Comparison of ENCODE assay signal across 7 cellular contexts in the genomic region with DNA sequence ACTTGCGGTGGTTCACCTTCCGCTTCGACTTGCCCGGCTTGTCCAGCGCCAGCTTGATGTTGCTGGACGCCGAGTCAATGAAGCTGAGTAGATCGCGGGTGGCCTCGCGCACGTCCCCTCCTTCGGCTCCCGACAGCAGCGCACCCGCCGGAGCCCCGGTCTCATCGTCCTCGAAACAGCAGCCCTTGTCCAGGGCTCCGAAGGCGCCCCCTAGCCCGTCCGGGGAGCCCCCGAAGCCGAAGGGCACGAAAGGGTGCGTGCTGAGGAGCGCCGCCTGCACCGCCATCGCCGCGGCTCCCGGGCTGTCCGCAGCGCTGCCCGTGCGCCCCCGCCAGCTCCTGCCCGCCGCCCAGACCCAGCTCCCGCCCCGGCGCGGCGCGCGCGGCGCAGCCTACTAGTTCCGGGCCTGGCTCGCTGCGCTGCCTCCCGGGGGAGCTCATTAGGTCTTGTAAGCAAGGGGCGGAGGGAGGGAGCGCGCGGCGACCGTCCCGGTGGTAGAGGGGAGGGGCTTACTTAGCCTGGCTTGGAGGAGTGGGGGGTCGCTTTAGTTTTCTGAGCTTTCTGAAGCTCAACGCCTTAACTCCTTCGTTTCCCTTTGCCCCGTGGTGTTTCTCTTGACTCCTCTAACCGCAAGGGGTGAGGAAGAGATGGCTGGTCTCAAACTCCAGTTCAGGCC. TPM values are rescaled to one million over a fixed set of nuclear protein-coding genes. Genes with fewer than 3 reads are reported as not detected.
DNase-seq lines count a peak whose midpoint lies in the region; ATAC-seq and TF ChIP-seq lines count a peak whose summit lies in the region.

A gene with protein sequence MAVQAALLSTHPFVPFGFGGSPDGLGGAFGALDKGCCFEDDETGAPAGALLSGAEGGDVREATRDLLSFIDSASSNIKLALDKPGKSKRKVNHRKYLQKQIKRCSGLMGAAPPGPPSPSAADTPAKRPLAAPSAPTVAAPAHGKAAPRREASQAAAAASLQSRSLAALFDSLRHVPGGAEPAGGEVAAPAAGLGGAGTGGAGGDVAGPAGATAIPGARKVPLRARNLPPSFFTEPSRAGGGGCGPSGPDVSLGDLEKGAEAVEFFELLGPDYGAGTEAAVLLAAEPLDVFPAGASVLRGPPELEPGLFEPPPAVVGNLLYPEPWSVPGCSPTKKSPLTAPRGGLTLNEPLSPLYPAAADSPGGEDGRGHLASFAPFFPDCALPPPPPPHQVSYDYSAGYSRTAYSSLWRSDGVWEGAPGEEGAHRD (minus strand): TSS at position 421 of the 676 bp plus-strand sequence. CDS start 135 bp downstream, at position 286.

- in situ Hi-C loops in GM13976 (cut with MboI; ENCODE audit: low sequenced_read_pairs, unreplicated experiment) = no loop called here

- ATAC-seq in naive thymus-derived CD8-positive, alpha-beta T cell = peak; percentile 81 to 86

- H3K9me3 Mint-ChIP-seq in activated T-cell treated with anti-CD3 and anti-CD28 coated beads, Interleukin-2, amount 50 U/mL, for 24 hours = no peaks in the 10 kb centered on the region
- H3K9me3 Mint-ChIP-seq in naive thymus-derived CD8-positive, alpha-beta T cell = peaks cover 0 to 2% (median 0%) of the 10 kb centered on the region in 9 donors

- POLR2A ChIA-PET in naive thymus-derived CD8-positive, alpha-beta T cell (lab: Charles Lee) = interaction anchor here (1.1 kb wide), 1 partner anchor 17 kb away, joined by 3 read pairs; no protein-coding TSS in a partner anchor

- peaks cover 69% of the 10 kb centered on the region for H3K27me3 Mint-ChIP-seq in activated T-cell treated with anti-CD3 and anti-CD28 coated beads, Interleukin-2, amount 50 U/mL, for 24 hours
- peaks cover 21 to 63% (median 40%) of the 10 kb centered on the region in 5 donors for H3K27me3 Mint-ChIP-seq in naive thymus-derived CD8-positive, alpha-beta T cell

- TF ChIP-seq CTCF in GM13976 (IDR thresholded peaks at IDR 0.05; ENCODE audit: borderline replicate concordance, control extremely low read depth, extremely low read depth, insufficient read depth, missing control alignments) = no peak
- TF ChIP-seq CTCF in fibroblast of the aortic adventitia (IDR thresholded peaks at IDR 0.05; ENCODE audit: insufficient read depth, low read length) = no peak

- H3K4me3 Mint-ChIP-seq in activated T-cell treated with anti-CD3 and anti-CD28 coated beads, Interleukin-2, amount 50 U/mL, for 24 hours = peak within 1 kb of the TSS; percentile 62
- H3K4me3 Mint-ChIP-seq in naive thymus-derived CD8-positive, alpha-beta T cell = peak within 1 kb of the TSS; percentile 68 to 88 (median 76)

- peak; percentile 36 for DNase-seq in GM13976 (ENCODE audit: low spot score)
- peak; percentile 38 for DNase-seq in NCI-H1417 treated with DMSO at 0.1 percent for 48 hours (lab: John Stamatoyannopoulos, UW)
- peak; percentile 58 for DNase-seq in activated T-cell treated with anti-CD3 and anti-CD28 coated beads, Interleukin-2, amount 50 U/mL, for 24 hours
- no peak for DNase-seq in fibroblast of the aortic adventitia (ENCODE audit: low read depth)
- DNase-seq in naive thymus-derived CD8-positive, alpha-beta T cell = peak in 9 of 10 donors; percentile 12 to 70 (median 40)
- peak; percentile 75 for DNase-seq in ureter (ENCODE audit: low spot score)
- no peak for DNase-seq in NCI-H2029 (lab: John Stamatoyannopoulos, UW)

- no peaks in the 10 kb centered on the region for H3K36me3 Mint-ChIP-seq in activated T-cell treated with anti-CD3 and anti-CD28 coated beads, Interleukin-2, amount 50 U/mL, for 24 hours (ENCODE audit: low read depth)
- peaks cover 0 to 3% (median 0%) of the 10 kb centered on the region in 3 donors for H3K36me3 Mint-ChIP-seq in naive thymus-derived CD8-positive, alpha-beta T cell

- H3K4me1 Mint-ChIP-seq in activated T-cell treated with anti-CD3 and anti-CD28 coated beads, Interleukin-2, amount 50 U/mL, for 24 hours (ENCODE audit: low read depth) = peaks cover 13% of the 10 kb centered on the region
- peaks cover 9 to 25% (median 17%) of the 10 kb centered on the region in 4 donors for H3K4me1 Mint-ChIP-seq in naive thymus-derived CD8-positive, alpha-beta T cell

- H3K4me3 ChIP-seq in fibroblast of the aortic adventitia (ENCODE audit: low read depth, low read length) = peak within 1 kb of the TSS; percentile 28

- H3K27ac Mint-ChIP-seq in activated T-cell treated with anti-CD3 and anti-CD28 coated beads, Interleukin-2, amount 50 U/mL, for 24 hours = no peak within 1 kb of the TSS
- peak within 1 kb of the TSS in 1 of 10 donors; percentile 6 for H3K27ac Mint-ChIP-seq in naive thymus-derived CD8-positive, alpha-beta T cell

RNA-seq across cellular contexts. Expression of the gene that starts here (rescaled TPM):
- total RNA-seq in fibroblast of the aortic adventitia (ENCODE audit: low replicate concordance) = 0.25 TPM in 1 of 2 replicates, not detected in the other
- not detected for total RNA-seq in naive thymus-derived CD8-positive, alpha-beta T cell
- not detected for polyA plus RNA-seq in naive thymus-derived CD8-positive, alpha-beta T cell
- 10.4 TPM for total RNA-seq in ureter

Comparison
In these comparisons a context has a peak if more than half of its experiments do, and no peak if none do; other contexts are left out.
1. Peak in DNase-seq and ATAC-seq in naive thymus-derived CD8-positive, alpha-beta T cell; RNA of the gene not detected or under 1 TPM.
2. DNase-seq: peak in GM13976 (single experiment), NCI-H1417 treated with DMSO at 0.1 percent for 48 hours (single experiment), activated T-cell treated with anti-CD3 and anti-CD28 coated beads, Interleukin-2, amount 50 U/mL, for 24 hours (single experiment) and ureter (single experiment); none in fibroblast of the aortic adventitia (single experiment) and NCI-H2029 (single experiment).